ENCODE assay signal across 17 cellular contexts in the genomic region with DNA sequence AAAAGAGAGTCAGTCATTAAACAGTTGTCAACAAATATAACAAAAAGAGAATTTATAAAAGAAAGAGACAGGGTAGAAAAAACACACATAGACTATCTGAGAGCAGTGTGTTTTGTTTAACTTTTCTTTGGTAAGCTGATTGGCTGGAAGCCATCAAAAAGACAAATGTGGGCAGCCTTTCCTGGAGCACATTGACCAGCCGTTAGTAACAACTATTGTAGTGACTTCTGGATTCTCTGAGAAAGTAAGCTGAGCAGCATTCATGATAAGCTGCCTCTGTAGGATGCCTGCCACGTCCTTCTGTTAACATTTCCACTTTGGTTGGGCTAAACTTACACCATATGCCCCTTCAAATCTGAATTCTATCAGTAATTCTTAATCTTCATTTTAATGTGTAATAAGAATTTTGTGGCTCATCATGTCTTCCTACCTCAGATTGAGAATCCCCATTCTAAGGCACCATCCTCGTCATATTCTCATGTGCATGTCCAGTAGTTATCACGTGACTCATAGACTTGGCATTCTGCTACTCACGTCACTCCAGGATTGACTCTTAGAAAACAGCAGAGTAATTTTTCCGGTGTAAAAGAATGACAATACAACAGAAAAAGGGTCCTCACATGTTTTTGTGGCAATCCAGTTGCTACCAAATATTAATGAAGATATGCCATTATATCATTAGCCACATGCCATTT. TPM values are rescaled to one million over a fixed set of nuclear protein-coding genes. Genes with fewer than 3 reads are reported as not detected.
A peak's percentile ranks its signal among the peaks of the same experiment; 100 is the strongest.
DNase-seq lines count a peak whose midpoint lies in the region; ATAC-seq, FAIRE-seq and TF ChIP-seq lines count a peak whose summit lies in the region.
"Had no signal": no experiment of that assay in that cellular context is flagged by ENCODE, and none has a peak within 500 bp of the region (broad histone marks: within the 10 kb centered on the region; RNA-seq: fewer than 3 reads in every experiment).

No MANE protein-coding gene starts in this region.

- peak; percentile 60 for DNase-seq in AG09309 (ENCODE audit: low read depth)
- peak; percentile 47 for DNase-seq in HTR-8/SVneo (ENCODE audit: insufficient read length, low spot score)
- DNase-seq in brain microvascular endothelial cell, result peak; percentile 92
- peak; percentile 44 for DNase-seq in kidney glomerular epithelial cell (lab: John Stamatoyannopoulos, UW)
- no peak for DNase-seq in stimulated activated effector memory CD8-positive, alpha-beta T cell treated with anti-CD3 and anti-CD28 coated beads, Interleukin-12 subunit alpha, Interleukin-12 subunit beta, amount 100 ng/mL, for 72 hours (ENCODE audit: low spot score in 2 of 2)
- DNase-seq in left lobe of liver (ENCODE audit: low spot score), result no peak
- DNase-seq in mesothelial cell of epicardium (ENCODE audit: low spot score in 2 of 2, unreplicated experiment in 2 of 2), result no peak
- no peak for DNase-seq in activated CD4-positive, alpha-beta T cell treated with anti-CD3 and anti-CD28 coated beads for 48 hours
- DNase-seq: activated T-cell treated with anti-CD3 and anti-CD28 coated beads, Interleukin-2, amount 50 U/mL, for 24 hours; C1 segment of cervical spinal cord; NCI-H1092 treated with DMSO at 0.1 percent for 48 hours; NCI-H69; stimulated activated CD4-positive, alpha-beta T cell treated with anti-CD3 and anti-CD28 coated beads, Interleukin-4, amount 100 ng/mL, for 24 hours; stimulated activated naive CD8-positive, alpha-beta T cell treated with anti-CD3 and anti-CD28 coated beads, Interleukin-15, Interleukin-2, amounts not matched to agents 100 U/mL and 50 U/mL, for 24 hours; WERI-Rb-1 had no signal

- H3K4me3 ChIP-seq in AG09309 (ENCODE audit: control insufficient read depth, low read depth, low read length) (no peak overlapping the region), brain microvascular endothelial cell (ENCODE audit: low read depth, low read length) (no peak overlapping the region)
- H3K4me3 ChIP-seq: ascending aorta had no signal

- H3K27me3 Mint-ChIP-seq in mesothelial cell of epicardium (ENCODE audit: low read depth), result no peaks in the 10 kb centered on the region

- H3K4me3 Mint-ChIP-seq in stimulated activated effector memory CD8-positive, alpha-beta T cell treated with anti-CD3 and anti-CD28 coated beads, Interleukin-12 subunit alpha, Interleukin-12 subunit beta, amount 100 ng/mL, for 72 hours, result no peak overlapping the region
- H3K4me3 Mint-ChIP-seq in mesothelial cell of epicardium, result no peak overlapping the region
- H3K4me3 Mint-ChIP-seq: activated T-cell treated with anti-CD3 and anti-CD28 coated beads, Interleukin-2, amount 50 U/mL, for 24 hours had no signal

- no peaks in the 10 kb centered on the region for H3K36me3 ChIP-seq in brain microvascular endothelial cell (replicated peaks)
- H3K36me3 ChIP-seq: ascending aorta, WERI-Rb-1 had no signal

- no peaks in the 10 kb centered on the region for H3K4me1 Mint-ChIP-seq in stimulated activated effector memory CD8-positive, alpha-beta T cell treated with anti-CD3 and anti-CD28 coated beads, Interleukin-12 subunit alpha, Interleukin-12 subunit beta, amount 100 ng/mL, for 72 hours
- peaks cover 17% of the 10 kb centered on the region for H3K4me1 Mint-ChIP-seq in mesothelial cell of epicardium

- no peaks in the 10 kb centered on the region for H3K27me3 ChIP-seq in brain microvascular endothelial cell (replicated peaks)
- H3K27me3 ChIP-seq: ascending aorta had no signal

- H3K27ac ChIP-seq in brain microvascular endothelial cell, result peak overlapping the region; percentile 79
- H3K27ac ChIP-seq: ascending aorta, WERI-Rb-1 had no signal

- TF ChIP-seq CTCF in AG09309 (IDR thresholded peaks at IDR 0.05; ENCODE audit: control insufficient read depth, insufficient read depth, low read depth, low read length, missing control alignments) (no peak), brain microvascular endothelial cell (IDR thresholded peaks at IDR 0.05; ENCODE audit: low read depth, low read length, missing control alignments) (no peak), mesothelial cell of epicardium (IDR thresholded peaks at IDR 0.05; ENCODE audit: unreplicated experiment) (no peak)

- no peak for ATAC-seq in stimulated activated effector memory CD8-positive, alpha-beta T cell treated with anti-CD3 and anti-CD28 coated beads, Interleukin-12 subunit alpha, Interleukin-12 subunit beta, amount 100 ng/mL, for 72 hours
- ATAC-seq in left lobe of liver, result no peak
- ATAC-seq: esophagus mucosa; stimulated activated naive CD8-positive, alpha-beta T cell treated with anti-CD3 and anti-CD28 coated beads, Interleukin-15, Interleukin-2, amounts not matched to agents 100 U/mL and 50 U/mL, for 24 hours had no signal

- no peaks in the 10 kb centered on the region for H3K36me3 Mint-ChIP-seq in stimulated activated effector memory CD8-positive, alpha-beta T cell treated with anti-CD3 and anti-CD28 coated beads, Interleukin-12 subunit alpha, Interleukin-12 subunit beta, amount 100 ng/mL, for 72 hours
- peaks cover 4% of the 10 kb centered on the region for H3K36me3 Mint-ChIP-seq in mesothelial cell of epicardium

- no peaks in the 10 kb centered on the region for H3K9me3 Mint-ChIP-seq in stimulated activated effector memory CD8-positive, alpha-beta T cell treated with anti-CD3 and anti-CD28 coated beads, Interleukin-12 subunit alpha, Interleukin-12 subunit beta, amount 100 ng/mL, for 72 hours
- peaks cover 24% of the 10 kb centered on the region for H3K9me3 Mint-ChIP-seq in mesothelial cell of epicardium
- H3K9me3 Mint-ChIP-seq: activated T-cell treated with anti-CD3 and anti-CD28 coated beads, Interleukin-2, amount 50 U/mL, for 24 hours had no signal

- in situ Hi-C loops in brain microvascular endothelial cell (cut with HindIII; ENCODE audit: low pct_ligation_motif_present, low sequenced_read_pairs), result loop anchor here (25.0 kb wide), 1 partner anchor 485 kb away; no protein-coding TSS in a partner anchor

- peak; percentile 42 for FAIRE-seq in HTR-8/SVneo (lab: Jason Lieb, UNC)

- H3K27ac Mint-ChIP-seq in stimulated activated effector memory CD8-positive, alpha-beta T cell treated with anti-CD3 and anti-CD28 coated beads, Interleukin-12 subunit alpha, Interleukin-12 subunit beta, amount 100 ng/mL, for 72 hours, result no peak overlapping the region
- H3K27ac Mint-ChIP-seq in mesothelial cell of epicardium, result no peak overlapping the region
- H3K27ac Mint-ChIP-seq: activated T-cell treated with anti-CD3 and anti-CD28 coated beads, Interleukin-2, amount 50 U/mL, for 24 hours had no signal

RNA-seq across cellular contexts. Expression of gene DNAJC10, which starts 43.4 kb away (rescaled TPM):
- total RNA-seq in left lobe of liver (32.9 TPM), mesothelial cell of epicardium (140 to 147 TPM (median 141 TPM) in 3 replicates)

Comparison
In these comparisons a context has a peak if more than half of its experiments do, and no peak if none do; other contexts are left out.
1. DNase-seq: peak in AG09309 (single experiment), HTR-8/SVneo (single experiment), brain microvascular endothelial cell (single experiment) and kidney glomerular epithelial cell (single experiment); none in stimulated activated effector memory CD8-positive, alpha-beta T cell treated with anti-CD3 and anti-CD28 coated beads, Interleukin-12 subunit alpha, Interleukin-12 subunit beta, amount 100 ng/mL, for 72 hours (0 of 2), left lobe of liver (single experiment), mesothelial cell of epicardium (0 of 2) and activated CD4-positive, alpha-beta T cell treated with anti-CD3 and anti-CD28 coated beads for 48 hours (single experiment).